In genomic region chr7:91168766-91169518, GRCh38 we compare ENCODE assay signal across 1 cellular context.
A peak's percentile ranks its signal among the peaks of the same experiment; 100 is the strongest.
TF ChIP-seq lines count a peak whose summit lies in the region.

No MANE protein-coding gene starts in this region.

TF ChIP-seq in SK-N-SH, 30 proteins besides CTCF, POLR2A, EP300 and RAD21 (continued from another document):
- TF ChIP-seq ZBTB33 (IDR thresholded peaks at IDR 0.05; ENCODE audit: borderline replicate concordance, low read depth) (no peak), MXI1 (IDR thresholded peaks at IDR 0.05; ENCODE audit: low read depth, low read length) (peak; percentile 74; the same call in 1 of the 2 replicates), CHD2 (IDR thresholded peaks at IDR 0.05; ENCODE audit: low read length, partially characterized antibody) (peak; percentile 66)
TF ChIP-seq in SK-N-SH: peak in this region for 2.
